ENCODE assay signal across 22 cellular contexts in the genomic region with DNA sequence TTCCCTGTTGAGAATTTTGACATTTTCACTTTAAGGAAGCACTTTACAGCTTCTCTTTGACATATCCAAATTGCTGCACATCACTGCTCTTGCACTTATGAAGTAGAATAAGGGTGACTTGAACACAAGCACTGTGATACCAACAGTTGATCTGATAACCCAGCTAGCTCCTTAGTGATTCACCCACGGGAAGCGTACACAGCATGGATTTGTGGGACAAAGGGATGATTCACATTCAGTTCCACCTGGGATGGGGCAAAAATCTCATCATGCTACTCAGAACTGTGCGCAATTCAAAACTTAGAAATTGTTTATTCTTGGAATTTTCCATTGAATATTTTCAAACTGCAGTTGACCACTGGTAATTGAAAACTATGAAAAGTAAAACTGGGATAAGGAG.
A peak's percentile ranks its signal among the peaks of the same experiment; 100 is the strongest.
DNase-seq lines count a peak whose midpoint lies in the region; ATAC-seq and TF ChIP-seq lines count a peak whose summit lies in the region.
"Had no signal": no experiment of that assay in that cellular context is flagged by ENCODE, and none has a peak within 500 bp of the region (broad histone marks: within the 10 kb centered on the region; RNA-seq: fewer than 3 reads in every experiment).

No MANE protein-coding gene starts in this region.

- H3K9me3 Mint-ChIP-seq in T-helper 2 cell treated with Interferon-gamma antibody and Interleukin-4, amounts not matched to agents 5 μg/mL and 100 μg/mL, for 36 hours = peaks cover 42% of the 10 kb centered on the region

- CTCF ChIA-PET in RWPE1 (lab: Yijun Ruan, JAX) = no interaction called here

- no peak overlapping the region for H3K27ac Mint-ChIP-seq in T-helper 2 cell treated with Interferon-gamma antibody and Interleukin-4, amounts not matched to agents 5 μg/mL and 100 μg/mL, for 36 hours
- H3K27ac Mint-ChIP-seq: B cell; CD8-positive, alpha-beta T cell; T-cell had no signal

- no peaks in the 10 kb centered on the region for H3K4me1 Mint-ChIP-seq in T-helper 2 cell treated with Interferon-gamma antibody and Interleukin-4, amounts not matched to agents 5 μg/mL and 100 μg/mL, for 36 hours (ENCODE audit: low read depth)
- H3K4me1 Mint-ChIP-seq: B cell, T-cell had no signal

- no peaks in the 10 kb centered on the region for H3K36me3 Mint-ChIP-seq in T-helper 2 cell treated with Interferon-gamma antibody and Interleukin-4, amounts not matched to agents 5 μg/mL and 100 μg/mL, for 36 hours (ENCODE audit: low read depth)
- H3K36me3 Mint-ChIP-seq: CD8-positive, alpha-beta T cell; T-cell had no signal

- ATAC-seq in GM19395 (IDR thresholded peaks at IDR 0.05; ENCODE audit: unreplicated experiment) (no peak), HG03432 (IDR thresholded peaks at IDR 0.05; ENCODE audit: unreplicated experiment) (no peak)
- ATAC-seq: CD8-positive, alpha-beta T cell; T-cell had no signal

- no peak overlapping the region for H3K4me3 ChIP-seq in epithelial cell of esophagus (ENCODE audit: low read length)
- H3K4me3 ChIP-seq: Peyer's patch, SJSA1 had no signal

- no peak overlapping the region for H3K27ac ChIP-seq in RWPE1
- H3K27ac ChIP-seq: C4-2B, Peyer's patch, SJSA1 had no signal

- DNase-seq in A172 (ENCODE audit: low spot score) (peak; percentile 46), M059J (ENCODE audit: low read depth) (peak; percentile 24), RWPE1 (ENCODE audit: low spot score) (peak; percentile 4), epithelial cell of esophagus (ENCODE audit: low read depth) (peak; percentile 40)
- DNase-seq in T-helper 2 cell treated with Interferon-gamma antibody and Interleukin-4, amounts not matched to agents 5 μg/mL and 100 μg/mL, for 36 hours (ENCODE audit: low spot score) = no peak
- DNase-seq: Caco-2; CD8-positive, alpha-beta T cell; DND-41; H7; IMR-90; KG1; MM.1S; NCI-H2029 treated with DMSO at 0.1 percent for 48 hours; NCI-H526 treated with DMSO at 0.1 percent for 48 hours; Peyer's patch; Right ventricle myocardium superior; T-cell had no signal

- POLR2A ChIA-PET in RWPE1 (lab: Yijun Ruan, JAX; ENCODE audit: low non-redundant PET) = no interaction called here

- no peak overlapping the region for H3K4me3 Mint-ChIP-seq in T-helper 2 cell treated with Interferon-gamma antibody and Interleukin-4, amounts not matched to agents 5 μg/mL and 100 μg/mL, for 36 hours
- H3K4me3 Mint-ChIP-seq: B cell; CD8-positive, alpha-beta T cell; T-cell had no signal

- no peak for TF ChIP-seq CTCF in RWPE1 (conservative IDR thresholded peaks at IDR 0.05; ENCODE audit: low read depth)
- no peak for TF ChIP-seq CTCF in epithelial cell of esophagus (IDR thresholded peaks at IDR 0.05; ENCODE audit: insufficient read depth, low read depth, low read length, missing control alignments)

- no peaks in the 10 kb centered on the region for H3K27me3 Mint-ChIP-seq in T-helper 2 cell treated with Interferon-gamma antibody and Interleukin-4, amounts not matched to agents 5 μg/mL and 100 μg/mL, for 36 hours (ENCODE audit: low read depth)
- H3K27me3 Mint-ChIP-seq: B cell, T-cell had no signal
